ENCODE assay signal across 6 cellular contexts in the genomic region with DNA sequence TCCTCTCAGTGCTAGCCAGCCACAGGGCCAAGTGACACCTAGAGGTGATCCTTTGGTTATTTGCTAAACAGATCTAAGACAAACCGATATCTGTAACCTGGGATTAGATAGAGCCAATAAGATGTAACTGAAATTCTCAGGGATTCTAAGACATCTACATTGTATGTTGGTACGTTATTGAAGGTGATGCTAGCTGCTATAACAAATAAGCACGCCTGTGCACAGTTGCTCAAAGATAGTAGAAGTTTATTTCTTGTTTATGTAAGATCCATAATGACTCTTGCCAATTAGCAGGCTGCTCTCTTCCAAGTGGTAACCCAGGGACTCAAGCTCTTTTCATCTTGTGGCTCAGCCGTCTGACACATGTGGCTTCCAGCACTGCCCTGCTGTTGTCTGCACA.
"Had no signal": no experiment of that assay in that cellular context is flagged by ENCODE, and none has a peak within 500 bp of the region (broad histone marks: within the 10 kb centered on the region; RNA-seq: fewer than 3 reads in every experiment).

No MANE protein-coding gene starts in this region.

- H3K4me3 Mint-ChIP-seq: IgD-negative memory B cell had no signal

- H3K27ac Mint-ChIP-seq: IgD-negative memory B cell had no signal

- ATAC-seq: K562 had no signal

- H3K27me3 Mint-ChIP-seq: IgD-negative memory B cell had no signal

- H3K27ac ChIP-seq: HL-60 had no signal

- H3K4me3 ChIP-seq: K562 had no signal

- DNase-seq: IMR-90, KBM-7 had no signal

- FAIRE-seq: HTR-8/SVneo, K562 had no signal
